1 cellular context compared by ENCODE assay signal in genomic region chr21:42353623-42354022, GRCh38.
TF ChIP-seq lines count a peak whose summit lies in the region.

No MANE protein-coding gene starts in this region.

TF ChIP-seq in GM12878, 131 proteins besides CTCF, POLR2A, EP300 and RAD21:
- TF ChIP-seq KDM1A (IDR thresholded peaks at IDR 0.05; ENCODE audit: borderline replicate concordance) (no peak), ETV6 (conservative IDR thresholded peaks at IDR 0.05 in 1 of 2, IDR thresholded peaks at IDR 0.05 in 1 of 2; ENCODE audit: borderline replicate concordance in 1 of 2, low read depth in 1 of 2) (no peak), SPI1 (IDR thresholded peaks at IDR 0.05; ENCODE audit: borderline replicate concordance, insufficient read depth, low read depth, low read length) (peak; percentile 38; the same call in 1 of the 2 replicates), SIX5 (IDR thresholded peaks at IDR 0.05; ENCODE audit: low read depth, low read length, severe bottlenecking) (no peak)
